ENCODE assay signal across 25 cellular contexts in the genomic region with DNA sequence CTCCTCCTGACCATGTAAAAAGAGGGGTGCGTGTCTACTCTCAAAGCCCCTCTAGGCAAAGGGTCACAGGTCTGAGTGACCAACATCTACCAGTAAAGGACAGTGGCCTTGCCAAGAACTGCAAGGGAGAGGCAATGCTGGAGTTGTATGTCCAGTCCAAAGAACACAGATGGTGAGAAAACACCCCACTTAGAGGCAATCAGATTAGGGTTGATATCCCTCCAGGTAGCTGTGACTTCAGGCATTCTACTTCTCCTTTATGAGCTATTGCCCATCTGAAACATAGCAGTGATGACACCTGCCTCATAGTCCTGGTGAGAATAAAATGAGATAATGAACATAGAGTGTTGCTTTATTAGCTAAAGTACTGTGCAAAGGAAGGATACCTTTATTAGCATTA.
"Had no signal": no experiment of that assay in that cellular context is flagged by ENCODE, and none has a peak within 500 bp of the region (broad histone marks: within the 10 kb centered on the region; RNA-seq: fewer than 3 reads in every experiment).

No MANE protein-coding gene starts in this region.

- H3K36me3 ChIP-seq: colonic mucosa, esophagus squamous epithelium, gastrocnemius medialis, heart right ventricle, left lung, lower lobe of right lung had no signal

- H3K27me3 ChIP-seq: colonic mucosa, gastrocnemius medialis, left lung had no signal

- DNase-seq: colonic mucosa; cortex of kidney; effector CD8-positive, alpha-beta T cell; effector memory CD8-positive, alpha-beta T cell; endodermal cell; erythroblast; esophagus squamous epithelium; foreskin fibroblast; foreskin melanocyte; gastrocnemius medialis; glutamatergic neuron; heart right ventricle; hippocampal formation; left cardiac atrium; left lung; left ventricle myocardium superior; lower lobe of right lung; mesenchymal stem cell; mucosa of descending colon; naive B cell had no signal

- H3K4me1 ChIP-seq: colonic mucosa, esophagus squamous epithelium, gastrocnemius medialis, heart right ventricle, lower lobe of right lung had no signal

- H3K4me3 ChIP-seq: colonic mucosa, esophagus squamous epithelium, gastrocnemius medialis, heart right ventricle, left lung, lower lobe of right lung, mucosa of descending colon had no signal

- H3K27ac ChIP-seq: colonic mucosa, epithelial cell of prostate, esophagus squamous epithelium, gastrocnemius medialis, heart right ventricle, left lung, lower lobe of right lung had no signal

- ATAC-seq: effector memory CD8-positive, alpha-beta T cell; esophagus mucosa; gastrocnemius medialis; heart right ventricle; left cardiac atrium; left lung; left ventricle myocardium superior; lower lobe of right lung; mucosa of descending colon had no signal

- H3K9me3 ChIP-seq: colonic mucosa, esophagus squamous epithelium, gastrocnemius medialis, heart right ventricle, left lung, lower lobe of right lung, mucosa of descending colon had no signal

- FAIRE-seq: endometrium, islet of Langerhans, keratinocyte had no signal
